8 cellular contexts compared by ENCODE assay signal in genomic region chr9:127396808-127397721, GRCh38. TPM values are rescaled to one million over a fixed set of nuclear protein-coding genes. Genes with fewer than 3 reads are reported as not detected.
A peak's percentile ranks its signal among the peaks of the same experiment; 100 is the strongest.
DNase-seq lines count a peak whose midpoint lies in the region; TF ChIP-seq lines count a peak whose summit lies in the region.

Gene SLC2A8 (plus strand): TSS chr9:127397169. CDS start chr9:127397231, 62 bp downstream.

- H3K27me3 ChIP-seq in DOHH2 (ENCODE audit: control insufficient read depth, low read length) (no peaks in the 10 kb centered on the region), GM23248 (replicated peaks; ENCODE audit: insufficient read depth) (peaks cover 24% of the 10 kb centered on the region)

- H3K4me1 Mint-ChIP-seq in nephron progenitor cell, result peaks cover 24% of the 10 kb centered on the region
- peaks cover 8% of the 10 kb centered on the region for H3K4me1 Mint-ChIP-seq in stimulated activated naive CD8-positive, alpha-beta T cell treated with anti-CD3 and anti-CD28 coated beads, Interleukin-15, Interleukin-2, amounts not matched to agents 100 ng/mL and 50 ng/mL, for 24 hours (ENCODE audit: low read depth)

- peak within 1 kb of the TSS; percentile 87 for H3K4me3 Mint-ChIP-seq in nephron progenitor cell
- peak within 1 kb of the TSS; percentile 67 for H3K4me3 Mint-ChIP-seq in stimulated activated naive CD8-positive, alpha-beta T cell treated with anti-CD3 and anti-CD28 coated beads, Interleukin-15, Interleukin-2, amounts not matched to agents 100 ng/mL and 50 ng/mL, for 24 hours

- H3K36me3 Mint-ChIP-seq in nephron progenitor cell (ENCODE audit: low read depth), result no peaks in the 10 kb centered on the region
- no peaks in the 10 kb centered on the region for H3K36me3 Mint-ChIP-seq in stimulated activated naive CD8-positive, alpha-beta T cell treated with anti-CD3 and anti-CD28 coated beads, Interleukin-15, Interleukin-2, amounts not matched to agents 100 ng/mL and 50 ng/mL, for 24 hours (ENCODE audit: low read depth)

- DNase-seq in GM23248 (peak; percentile 98), LNCaP clone FGC (ENCODE audit: low read depth) (peak; percentile 99), fibroblast of villous mesenchyme (ENCODE audit: low read depth) (peak; percentile 99), nephron progenitor cell (peak; percentile 98)
- DNase-seq in activated gamma-delta T cell treated with anti-CD3 and anti-CD28 coated beads, Interleukin-2, amount 50 U/mL, for 16 hours (ENCODE audit: low read depth), result peak; percentile 80

- H3K27me3 Mint-ChIP-seq in nephron progenitor cell (ENCODE audit: low read depth, poor library complexity), result peaks cover 26% of the 10 kb centered on the region
- H3K27me3 Mint-ChIP-seq in stimulated activated naive CD8-positive, alpha-beta T cell treated with anti-CD3 and anti-CD28 coated beads, Interleukin-15, Interleukin-2, amounts not matched to agents 100 ng/mL and 50 ng/mL, for 24 hours, result peaks cover 74% of the 10 kb centered on the region

- peak within 1 kb of the TSS; percentile 65 for H2AFZ ChIP-seq in GM23248

- no peaks in the 10 kb centered on the region for H3K9me3 Mint-ChIP-seq in nephron progenitor cell
- no peaks in the 10 kb centered on the region for H3K9me3 Mint-ChIP-seq in stimulated activated naive CD8-positive, alpha-beta T cell treated with anti-CD3 and anti-CD28 coated beads, Interleukin-15, Interleukin-2, amounts not matched to agents 100 ng/mL and 50 ng/mL, for 24 hours

- TF ChIP-seq CTCF in DOHH2 (IDR thresholded peaks at IDR 0.05; ENCODE audit: low read depth, low read length, poor library complexity, severe bottlenecking) (no peak), LNCaP clone FGC (IDR thresholded peaks at IDR 0.05; ENCODE audit: control insufficient read depth, extremely low read depth, insufficient read depth) (no peak), fibroblast of villous mesenchyme (IDR thresholded peaks at IDR 0.05; ENCODE audit: insufficient read depth, low read depth, low read length) (no peak), nephron progenitor cell (IDR thresholded peaks at IDR 0.05) (no peak)

- no peaks in the 10 kb centered on the region for H4K20me1 ChIP-seq in DOHH2 (ENCODE audit: control insufficient read depth, insufficient read depth, low read depth, low read length)
- no peaks in the 10 kb centered on the region for H4K20me1 ChIP-seq in GM23248 (ENCODE audit: insufficient read depth)

- peaks cover 14% of the 10 kb centered on the region for H3K4me1 ChIP-seq in DOHH2 (ENCODE audit: control insufficient read depth, low read length)
- H3K4me1 ChIP-seq in GM23248 (ENCODE audit: insufficient read depth), result no peaks in the 10 kb centered on the region

- H3K9ac ChIP-seq in GM23248, result peak within 1 kb of the TSS; percentile 66

- H3K4me2 ChIP-seq in DOHH2 (ENCODE audit: low read length) (peak within 1 kb of the TSS; percentile 91), GM23248 (ENCODE audit: unreplicated experiment) (peak within 1 kb of the TSS; percentile 22)

- 1 to 2% methylated on average over 22 to 80 of the region's 92 CpGs for WGBS in GM23248 (ENCODE audit: low coverage in 1 of 2, low lambda C conversion rate in 2 of 2, missing lambda C conversion rate in 2 of 2), 2 experiments

- H3K9me3 ChIP-seq in DOHH2 (ENCODE audit: control insufficient read depth, insufficient read depth, low read length), result no peaks in the 10 kb centered on the region
- H3K9me3 ChIP-seq in GM23248 (ENCODE audit: low read depth), result no peaks in the 10 kb centered on the region

- H3K36me3 ChIP-seq in DOHH2 (ENCODE audit: control insufficient read depth, low read length) (no peaks in the 10 kb centered on the region), GM23248 (ENCODE audit: low read depth) (no peaks in the 10 kb centered on the region)

- H3K27ac Mint-ChIP-seq in nephron progenitor cell, result no peak within 1 kb of the TSS
- H3K27ac Mint-ChIP-seq in stimulated activated naive CD8-positive, alpha-beta T cell treated with anti-CD3 and anti-CD28 coated beads, Interleukin-15, Interleukin-2, amounts not matched to agents 100 ng/mL and 50 ng/mL, for 24 hours, result no peak within 1 kb of the TSS

- H3K27ac ChIP-seq in DOHH2 (ENCODE audit: low read depth, low read length) (peak within 1 kb of the TSS; percentile 34; the same call in 1 of the 2 replicates), GM23248 (no peak within 1 kb of the TSS)

- in situ Hi-C loops in GM23248 (cut with MboI), result no loop called here

- H3K9me2 ChIP-seq in DOHH2 (replicated peaks; ENCODE audit: control insufficient read depth, low read length), result no peaks in the 10 kb centered on the region
- no peaks in the 10 kb centered on the region for H3K9me2 ChIP-seq in GM23248 (ENCODE audit: insufficient read depth)

- H3F3A ChIP-seq in DOHH2 (ENCODE audit: control insufficient read depth, insufficient read depth) (no peaks in the 10 kb centered on the region), GM23248 (ENCODE audit: insufficient read depth) (0 out of 2 replicates have a peak, but pooled peaks cover 8% of the 10 kb centered on the region)

- peak; percentile 64 for TF ChIP-seq POLR2A in Raji (IDR thresholded peaks at IDR 0.05; ENCODE audit: insufficient read depth, low read depth, low read length)

- H3K4me3 ChIP-seq in DOHH2 (ENCODE audit: low read length) (peak within 1 kb of the TSS; percentile 84), GM23248 (peak within 1 kb of the TSS; percentile 68), LNCaP clone FGC (ENCODE audit: low read depth, low read length) (peak within 1 kb of the TSS; percentile 67), fibroblast of villous mesenchyme (ENCODE audit: low read depth, low read length) (peak within 1 kb of the TSS; percentile 57)

- peaks cover 10% of the 10 kb centered on the region for H3K79me2 ChIP-seq in DOHH2 (ENCODE audit: control insufficient read depth, low read length)
- H3K79me2 ChIP-seq in GM23248 (ENCODE audit: insufficient read depth), result no peaks in the 10 kb centered on the region

RNA-seq across cellular contexts. Expression of gene SLC2A8, which starts in this region (rescaled TPM):
- 9.9 and 11.9 TPM in 2 replicates for total RNA-seq in GM23248 (2014; rRNA removed; shearing (Covaris generic))
- polyA plus RNA-seq in GM23248 (2016; fragmentation: Nextera tagmentation; extraction: Ambion mirVana), result 8.7 and 9.6 TPM in 2 replicates
- 8.2 and 9.3 TPM in 2 replicates for total RNA-seq in fibroblast of villous mesenchyme
